12 cellular contexts compared by ENCODE assay signal in the genomic region with DNA sequence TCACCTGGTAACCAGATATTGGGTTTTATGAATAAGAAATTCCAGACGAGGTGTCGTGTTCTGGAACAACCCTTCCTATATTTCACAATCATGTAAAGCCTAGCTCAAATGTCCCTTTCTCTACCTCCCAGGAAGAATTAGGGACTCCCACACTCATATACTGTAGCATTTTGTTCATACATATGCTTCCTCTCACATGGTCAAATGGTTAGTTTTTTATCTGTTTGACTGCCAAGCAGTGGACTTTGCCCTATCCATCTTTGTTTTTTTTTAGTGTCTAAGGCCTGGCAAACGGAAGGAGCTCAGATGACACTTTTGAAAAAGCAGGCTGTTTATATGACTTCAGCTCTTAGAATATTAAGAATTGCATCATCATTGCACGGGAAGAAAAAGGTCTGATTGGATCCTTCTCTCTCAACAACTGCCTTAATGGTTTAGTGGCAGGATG.
DNase-seq lines count a peak whose midpoint lies in the region; ATAC-seq and TF ChIP-seq lines count a peak whose summit lies in the region.
"Had no signal": no experiment of that assay in that cellular context is flagged by ENCODE, and none has a peak within 500 bp of the region (broad histone marks: within the 10 kb centered on the region; RNA-seq: fewer than 3 reads in every experiment).

No MANE protein-coding gene starts in this region.

- H3K4me1 ChIP-seq in smooth muscle cell (ENCODE audit: low read depth) = no peaks in the 10 kb centered on the region

- DNase-seq in NCI-H2171 treated with DMSO at 0.1 percent for 48 hours (lab: John Stamatoyannopoulos, UW) (peak; percentile 57), NCI-H2171 (lab: John Stamatoyannopoulos, UW) (no peak), SW480 (ENCODE audit: low spot score) (peak; percentile 97), iris pigment epithelial cell (ENCODE audit: low read depth) (peak; percentile 82), smooth muscle cell (lab: John Stamatoyannopoulos, UW; ENCODE audit: unreplicated experiment) (no peak), Right ventricle myocardium superior (no peak), caudate nucleus (lab: John Stamatoyannopoulos, UW) (no peak)
- DNase-seq in activated CD4-positive, CD25-positive, alpha-beta regulatory T cell (lab: John Stamatoyannopoulos, UW) = no peak
- DNase-seq: anterior cingulate cortex; DMS79; NK-92 treated with Interleukin-12 subunit alpha and Interleukin-12 subunit beta, amount 100 ng/mL, for 24 hours; stimulated activated naive CD4-positive, alpha-beta T cell had no signal

- H3K27ac ChIP-seq in smooth muscle cell (ENCODE audit: low read depth) (peak overlapping the region; percentile 43), caudate nucleus (ENCODE audit: low read depth, low read length) (no peak overlapping the region)

- H3K36me3 ChIP-seq in smooth muscle cell (ENCODE audit: low read depth) = no peaks in the 10 kb centered on the region

- H3F3A ChIP-seq in smooth muscle cell (ENCODE audit: low read depth) = peaks cover 4% of the 10 kb centered on the region

- no peaks in the 10 kb centered on the region for H3K27me3 ChIP-seq in smooth muscle cell (ENCODE audit: low read depth)

- TF ChIP-seq CTCF in smooth muscle cell (IDR thresholded peaks at IDR 0.05; ENCODE audit: borderline replicate concordance, insufficient read depth, poor library complexity, severe bottlenecking) = no peak

- no peak overlapping the region for H3K4me2 ChIP-seq in smooth muscle cell

- H3K9me3 ChIP-seq in smooth muscle cell (replicated peaks; ENCODE audit: low read depth) = no peaks in the 10 kb centered on the region

- intact Hi-C loops in Right ventricle myocardium superior (cut with DNase I) = no loop called here

- no peak overlapping the region for H2AFZ ChIP-seq in smooth muscle cell (ENCODE audit: low read depth)

- 49% methylated on average over 4 of the region's 4 CpGs for WGBS in smooth muscle cell (ENCODE audit: low lambda C conversion rate)

- no peaks in the 10 kb centered on the region for H4K20me1 ChIP-seq in smooth muscle cell (ENCODE audit: low read depth)

- H3K79me2 ChIP-seq in smooth muscle cell (ENCODE audit: low read depth) = no peaks in the 10 kb centered on the region

- H3K9ac ChIP-seq in smooth muscle cell (ENCODE audit: low read depth) = no peak overlapping the region

- no peak overlapping the region for H3K4me3 ChIP-seq in smooth muscle cell

- no peak for ATAC-seq in Right ventricle myocardium superior (ENCODE audit: poor library complexity)

Comparison
In these comparisons a context has a peak if more than half of its experiments do, and no peak if none do; other contexts are left out.
1. DNase-seq: peak in NCI-H2171 treated with DMSO at 0.1 percent for 48 hours (single experiment), SW480 (single experiment) and iris pigment epithelial cell (single experiment); none in NCI-H2171 (single experiment), smooth muscle cell (single experiment), activated CD4-positive, CD25-positive, alpha-beta regulatory T cell (0 of 4), Right ventricle myocardium superior (single experiment) and caudate nucleus (0 of 61).